Comparison of ENCODE assay signal across 10 cellular contexts in genomic region chr7:140229101-140229525, GRCh38. TPM values are rescaled to one million over a fixed set of nuclear protein-coding genes. Genes with fewer than 3 reads are reported as not detected.
DNase-seq lines count a peak whose midpoint lies in the region; ATAC-seq and TF ChIP-seq lines count a peak whose summit lies in the region.
"Had no signal": no experiment of that assay in that cellular context is flagged by ENCODE, and none has a peak within 500 bp of the region (broad histone marks: within the 10 kb centered on the region; RNA-seq: fewer than 3 reads in every experiment).

No MANE protein-coding gene starts in this region.

- H3K27me3 Mint-ChIP-seq in activated naive CD8-positive, alpha-beta T cell treated with anti-CD3 and anti-CD28 coated beads for 36 hours = no peaks in the 10 kb centered on the region
- peaks cover 29% of the 10 kb centered on the region for H3K27me3 Mint-ChIP-seq in osteocyte (ENCODE audit: unreplicated experiment)

- H3K36me3 Mint-ChIP-seq in activated naive CD8-positive, alpha-beta T cell treated with anti-CD3 and anti-CD28 coated beads for 36 hours = peaks cover 5% of the 10 kb centered on the region
- H3K36me3 Mint-ChIP-seq in osteocyte (ENCODE audit: unreplicated experiment) = no peaks in the 10 kb centered on the region

- DNase-seq in NCI-H2171 treated with DMSO at 0.1 percent for 48 hours (lab: John Stamatoyannopoulos, UW) (peak; percentile 40), NCI-H2171 (lab: John Stamatoyannopoulos, UW) (no peak), NCI-H69 (lab: John Stamatoyannopoulos, UW) (peak; percentile 18), osteocyte (ENCODE audit: extremely low spot score, unreplicated experiment) (no peak), ureter (ENCODE audit: low spot score) (no peak)
- no peak for DNase-seq in activated naive CD8-positive, alpha-beta T cell treated with anti-CD3 and anti-CD28 coated beads for 36 hours
- DNase-seq: hippocampal formation, NCI-H2081 treated with DMSO at 0.1 percent for 48 hours had no signal

- peak overlapping the region; percentile 78 for H3K4me3 Mint-ChIP-seq in activated naive CD8-positive, alpha-beta T cell treated with anti-CD3 and anti-CD28 coated beads for 36 hours
- peak overlapping the region; percentile 46 for H3K4me3 Mint-ChIP-seq in osteocyte (ENCODE audit: unreplicated experiment)

- H3K9me3 Mint-ChIP-seq in activated naive CD8-positive, alpha-beta T cell treated with anti-CD3 and anti-CD28 coated beads for 36 hours = no peaks in the 10 kb centered on the region
- H3K9me3 Mint-ChIP-seq in osteocyte (ENCODE audit: unreplicated experiment) = no peaks in the 10 kb centered on the region

- no peak for ATAC-seq in HG02870 (IDR thresholded peaks at IDR 0.05; ENCODE audit: unreplicated experiment)
- no peak for ATAC-seq in GM21423 (IDR thresholded peaks at IDR 0.05; ENCODE audit: unreplicated experiment)

- peaks cover 43% of the 10 kb centered on the region for H3K4me1 Mint-ChIP-seq in activated naive CD8-positive, alpha-beta T cell treated with anti-CD3 and anti-CD28 coated beads for 36 hours
- H3K4me1 Mint-ChIP-seq in osteocyte (ENCODE audit: unreplicated experiment) = peaks cover 19% of the 10 kb centered on the region

- peak overlapping the region; percentile 96 for H3K27ac Mint-ChIP-seq in activated naive CD8-positive, alpha-beta T cell treated with anti-CD3 and anti-CD28 coated beads for 36 hours
- H3K27ac Mint-ChIP-seq in osteocyte (ENCODE audit: unreplicated experiment) = no peak overlapping the region

- TF ChIP-seq CTCF in osteocyte (IDR thresholded peaks at IDR 0.05) = no peak

RNA-seq across cellular contexts. Expression of gene KDM7A, which starts 52.3 kb away (rescaled TPM):
- total RNA-seq in activated naive CD8-positive, alpha-beta T cell treated with anti-CD3 and anti-CD28 coated beads for 36 hours = 1 to 10 TPM; 7.5 to 7.9 TPM
- total RNA-seq in osteocyte (7.2 and 8.8 TPM in 2 replicates), ureter (17.7 TPM)

Comparison
In these comparisons a context has a peak if more than half of its experiments do, and no peak if none do; other contexts are left out.
1. DNase-seq: peak in NCI-H2171 treated with DMSO at 0.1 percent for 48 hours (single experiment) and NCI-H69 (single experiment); none in NCI-H2171 (single experiment), activated naive CD8-positive, alpha-beta T cell treated with anti-CD3 and anti-CD28 coated beads for 36 hours (single experiment), osteocyte (single experiment) and ureter (single experiment).